In the genomic region with DNA sequence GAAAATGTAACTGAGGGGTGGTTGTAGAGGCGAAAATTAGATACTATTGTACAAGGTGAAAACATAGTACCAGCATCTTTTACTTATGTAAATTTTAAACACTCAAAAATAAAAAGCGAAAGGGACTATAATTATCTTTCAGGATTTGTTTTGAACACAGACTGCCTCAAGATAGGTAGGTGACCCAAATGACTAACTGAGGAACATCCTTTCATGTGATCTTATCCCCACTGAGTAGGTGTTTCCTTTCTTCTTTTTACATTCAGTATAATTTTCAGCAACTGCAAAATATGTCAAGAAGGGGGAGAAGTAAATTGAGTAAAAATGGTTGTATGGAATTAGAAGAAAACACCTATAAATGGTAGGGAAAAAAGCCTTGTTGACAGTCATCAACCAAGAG, we compare ENCODE assay signal across 24 cellular contexts.
"Had no signal": no experiment of that assay in that cellular context is flagged by ENCODE, and none has a peak within 500 bp of the region (broad histone marks: within the 10 kb centered on the region; RNA-seq: fewer than 3 reads in every experiment).

No MANE protein-coding gene starts in this region.

- H3K27ac Mint-ChIP-seq: activated B cell treated with CpG ODN at 0.5 μM for 24 hours; activated CD8-positive, alpha-beta memory T cell treated with anti-CD3 and anti-CD28 coated beads, Interleukin-2, amount 10 ng/mL, durations not matched to agents 7 days and 5 days; activated naive CD4-positive, alpha-beta T cell treated with anti-CD3 and anti-CD28 coated beads, Interleukin-2, amount 10 ng/mL, durations not matched to agents 7 days and 5 days; activated naive CD8-positive, alpha-beta T cell treated with anti-CD3 and anti-CD28 coated beads for 36 hours; T-helper 17 cell had no signal

- H3K4me3 Mint-ChIP-seq: activated B cell treated with CpG ODN at 0.5 μM for 24 hours; activated CD8-positive, alpha-beta memory T cell treated with anti-CD3 and anti-CD28 coated beads, Interleukin-2, amount 10 ng/mL, durations not matched to agents 7 days and 5 days; activated naive CD4-positive, alpha-beta T cell treated with anti-CD3 and anti-CD28 coated beads, Interleukin-2, amount 10 ng/mL, durations not matched to agents 7 days and 5 days; activated naive CD8-positive, alpha-beta T cell treated with anti-CD3 and anti-CD28 coated beads for 36 hours; activated T-cell treated with anti-CD3 and anti-CD28 coated beads, Interleukin-2, amount 50 U/mL, for 4 hours; T-helper 17 cell had no signal

- H3K4me1 Mint-ChIP-seq: activated B cell treated with CpG ODN at 0.5 μM for 24 hours; activated naive CD4-positive, alpha-beta T cell treated with anti-CD3 and anti-CD28 coated beads, Interleukin-2, amount 10 ng/mL, durations not matched to agents 7 days and 5 days had no signal

- H3K36me3 Mint-ChIP-seq: activated CD8-positive, alpha-beta memory T cell treated with anti-CD3 and anti-CD28 coated beads, Interleukin-2, amount 10 ng/mL, durations not matched to agents 7 days and 5 days; activated naive CD4-positive, alpha-beta T cell treated with anti-CD3 and anti-CD28 coated beads, Interleukin-2, amount 10 ng/mL, durations not matched to agents 7 days and 5 days; activated naive CD8-positive, alpha-beta T cell treated with anti-CD3 and anti-CD28 coated beads for 36 hours had no signal

- H3K27ac ChIP-seq: brain microvascular endothelial cell, cardiac muscle cell, RWPE1, SJSA1 had no signal

- H3K27me3 Mint-ChIP-seq: activated B cell treated with CpG ODN at 0.5 μM for 24 hours; activated naive CD4-positive, alpha-beta T cell treated with anti-CD3 and anti-CD28 coated beads, Interleukin-2, amount 10 ng/mL, durations not matched to agents 7 days and 5 days; activated naive CD8-positive, alpha-beta T cell treated with anti-CD3 and anti-CD28 coated beads for 36 hours had no signal

- ATAC-seq: activated CD8-positive, alpha-beta memory T cell treated with anti-CD3 and anti-CD28 coated beads, Interleukin-2, amount 10 ng/mL, durations not matched to agents 7 days and 5 days; activated T-cell treated with anti-CD3 and anti-CD28 coated beads, Interleukin-2, amount 50 U/mL, for 4 hours; Panc1; SK-N-SH treated with all-trans-retinoic acid at 6 μM for 48 hours; T-helper 17 cell had no signal

- DNase-seq: activated B cell treated with CpG ODN at 0.5 μM for 24 hours; activated CD4-positive, alpha-beta T cell treated with anti-CD3 and anti-CD28 coated beads for 4 hours; activated CD4-positive, alpha-beta T cell treated with anti-CD3 and anti-CD28 coated beads, Interleukin-2, amount 50 U/mL, for 48 hours; activated CD8-positive, alpha-beta memory T cell treated with anti-CD3 and anti-CD28 coated beads, Interleukin-2, amount 10 ng/mL, durations not matched to agents 7 days and 5 days; activated gamma-delta T cell treated with Interleukin-2 at 50 U/mL for 16 hours; activated naive CD4-positive, alpha-beta T cell treated with anti-CD3 and anti-CD28 coated beads, Interleukin-2, amount 10 ng/mL, durations not matched to agents 7 days and 5 days; activated naive CD8-positive, alpha-beta T cell treated with anti-CD3 and anti-CD28 coated beads for 36 hours; activated T-cell treated with anti-CD3 and anti-CD28 coated beads, Interleukin-2, amount 50 U/mL, for 4 hours; brain microvascular endothelial cell; NCI-H1092; NCI-H1417; NCI-H2029; NCI-H510A treated with DMSO at 0.1 percent for 48 hours; NCI-H69; NK-92 treated with Interleukin-12 subunit alpha and Interleukin-12 subunit beta, amount 100 ng/mL, for 24 hours; OCI-M1; SHP77; T-helper 17 cell; T-helper 9 cell had no signal

- H3K9me3 Mint-ChIP-seq: activated B cell treated with CpG ODN at 0.5 μM for 24 hours; activated naive CD4-positive, alpha-beta T cell treated with anti-CD3 and anti-CD28 coated beads, Interleukin-2, amount 10 ng/mL, durations not matched to agents 7 days and 5 days; activated naive CD8-positive, alpha-beta T cell treated with anti-CD3 and anti-CD28 coated beads for 36 hours; activated T-cell treated with anti-CD3 and anti-CD28 coated beads, Interleukin-2, amount 50 U/mL, for 4 hours had no signal
